In the genomic region with DNA sequence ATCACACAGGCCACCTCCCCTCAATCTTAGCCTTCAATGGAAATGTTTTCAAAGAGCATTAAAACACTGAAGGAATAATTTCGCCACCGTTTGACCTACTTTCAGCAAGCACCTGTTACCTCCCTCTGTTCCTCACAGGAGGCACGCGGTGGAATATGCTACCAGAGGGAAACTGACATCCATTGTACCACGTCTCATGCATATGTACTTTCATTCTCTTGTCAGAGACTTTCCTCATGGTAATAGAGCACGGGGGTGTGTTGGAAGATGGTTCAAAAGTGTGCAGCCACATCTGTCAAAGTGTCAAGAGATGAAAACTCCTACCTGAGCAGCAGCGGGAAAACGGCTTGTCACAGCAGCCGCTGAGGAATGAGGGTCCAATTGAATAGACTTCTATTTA, we compare ENCODE assay signal across 28 cellular contexts.
"Had no signal": no experiment of that assay in that cellular context is flagged by ENCODE, and none has a peak within 500 bp of the region (broad histone marks: within the 10 kb centered on the region; RNA-seq: fewer than 3 reads in every experiment).

No MANE protein-coding gene starts in this region.

- DNase-seq: heart left ventricle; hypothalamus; immature natural killer cell; kidney; left colon; left lung; mesendoderm; naive B cell; natural killer cell; nephron progenitor cell; occipital lobe; psoas muscle; small intestine; spleen; stimulated activated CD4-positive, alpha-beta T cell treated with anti-CD3 and anti-CD28 coated beads, Interleukin-4, amount 100 ng/mL, for 24 hours; stimulated activated naive CD4-positive, alpha-beta T cell; tibial artery; trophoblast cell; upper lobe of right lung had no signal

- H3K9me3 ChIP-seq: heart left ventricle, psoas muscle, right atrium auricular region, spleen, suprapubic skin, thoracic aorta, tibial artery, upper lobe of right lung had no signal

- H3K9ac ChIP-seq: parathyroid adenoma had no signal

- H2AFZ ChIP-seq: parathyroid adenoma had no signal

- H3K27ac ChIP-seq: heart left ventricle, left lung, parathyroid adenoma, psoas muscle, right atrium auricular region, spleen, suprapubic skin, thoracic aorta, tibial artery, upper lobe of right lung had no signal

- FAIRE-seq: islet of Langerhans, kidney, small intestine, urothelium cell line had no signal

- ATAC-seq: heart left ventricle; left colon; left lung; natural killer cell; psoas muscle; sciatic nerve; stimulated activated effector memory CD8-positive, alpha-beta T cell treated with anti-CD3 and anti-CD28 coated beads, Interleukin-12 subunit alpha, Interleukin-12 subunit beta, amount 100 ng/mL, for 72 hours; upper lobe of right lung had no signal

- H3K4me3 ChIP-seq: heart left ventricle, left lung, lung, psoas muscle, right atrium auricular region, spleen, suprapubic skin, thoracic aorta, tibial artery, upper lobe of right lung had no signal

- H3K27me3 ChIP-seq: heart left ventricle, left lung, right atrium auricular region, spleen, suprapubic skin, tibial artery, upper lobe of right lung had no signal

- H3K36me3 ChIP-seq: heart left ventricle, left lung, right atrium auricular region, spleen, suprapubic skin, thoracic aorta, tibial artery, upper lobe of right lung had no signal

- H3K4me1 ChIP-seq: heart left ventricle, left lung, parathyroid adenoma, psoas muscle, right atrium auricular region, spleen, suprapubic skin, tibial artery, upper lobe of right lung had no signal

- H3K79me2 ChIP-seq: parathyroid adenoma had no signal
